ENCODE assay signal across 8 cellular contexts in genomic region chr12:54411398-54412241, GRCh38. TPM values are rescaled to one million over a fixed set of nuclear protein-coding genes. Genes with fewer than 3 reads are reported as not detected.
A peak's percentile ranks its signal among the peaks of the same experiment; 100 is the strongest.
DNase-seq lines count a peak whose midpoint lies in the region; ATAC-seq and TF ChIP-seq lines count a peak whose summit lies in the region.

No MANE protein-coding gene starts in this region.

- peak overlapping the region; percentile 95 for H3K27ac Mint-ChIP-seq in T-helper 1 cell treated with Interleukin-12 subunit alpha and Interleukin-12 subunit beta and Interleukin-4 antibody, amounts not matched to agents 30 μg/mL and 1 μg/mL, for 36 hours

- intact Hi-C loops in lower lobe of right lung (cut with DNase I) (no loop called here), prostate gland (cut with DNase I) (no loop called here)

- TF ChIP-seq CTCF in cardiac fibroblast (IDR thresholded peaks at IDR 0.05; ENCODE audit: low read depth, low read length): no peak
- TF ChIP-seq CTCF in lower lobe of right lung (IDR thresholded peaks at IDR 0.05): no peak
- TF ChIP-seq CTCF in prostate gland (IDR thresholded peaks at IDR 0.05): no peak

- ATAC-seq in lower lobe of right lung (peak; percentile 65 to 79), HG02973 (IDR thresholded peaks at IDR 0.05; ENCODE audit: unreplicated experiment) (no peak)

- H3K4me3 ChIP-seq in cardiac fibroblast (replicated peaks in 1 of 2; ENCODE audit: low read depth in 2 of 2, low read length in 2 of 2) (no peak overlapping the region), lower lobe of right lung (no peak overlapping the region), prostate gland (no peak overlapping the region)

- H3K27me3 ChIP-seq in lower lobe of right lung (ENCODE audit: low read depth) (no peaks in the 10 kb centered on the region), prostate gland (replicated peaks; ENCODE audit: insufficient read depth) (no peaks in the 10 kb centered on the region)

- peaks cover 87% of the 10 kb centered on the region for H3K4me1 ChIP-seq in lower lobe of right lung
- H3K4me1 ChIP-seq in prostate gland (replicated peaks): no peaks in the 10 kb centered on the region

- WGBS in prostate gland: 53% methylated on average over 10 of the region's 10 CpGs

- H3K4me1 Mint-ChIP-seq in T-helper 1 cell treated with Interleukin-12 subunit alpha and Interleukin-12 subunit beta and Interleukin-4 antibody, amounts not matched to agents 30 μg/mL and 1 μg/mL, for 36 hours (ENCODE audit: low read depth): peaks cover 49% of the 10 kb centered on the region

- TF ChIP-seq POLR2A in prostate gland (IDR thresholded peaks at IDR 0.05): no peak

- H3K36me3 ChIP-seq in lower lobe of right lung (peaks cover 48% of the 10 kb centered on the region), prostate gland (peaks cover 2 to 9% of the 10 kb centered on the region in 2 donors)

- no peaks in the 10 kb centered on the region for H3K27me3 Mint-ChIP-seq in T-helper 1 cell treated with Interleukin-12 subunit alpha and Interleukin-12 subunit beta and Interleukin-4 antibody, amounts not matched to agents 30 μg/mL and 1 μg/mL, for 36 hours (ENCODE audit: low read depth)

- DNase-seq in H4 (ENCODE audit: low spot score) (peak; percentile 54), cardiac fibroblast (ENCODE audit: low read depth in 2 of 2) (peak; percentile 88 to 98), lower lobe of right lung (peak; percentile 84), stromal cell of bone marrow (ENCODE audit: low read depth) (peak; percentile 99), prostate gland (ENCODE audit: low spot score) (no peak), ureter (ENCODE audit: low spot score) (no peak)

- H3K27ac ChIP-seq in lower lobe of right lung (peak overlapping the region; percentile 82), prostate gland (no peak overlapping the region)

- H3K9me3 ChIP-seq in lower lobe of right lung: no peaks in the 10 kb centered on the region
- no peaks in the 10 kb centered on the region for H3K9me3 ChIP-seq in prostate gland

- H3K9me3 Mint-ChIP-seq in T-helper 1 cell treated with Interleukin-12 subunit alpha and Interleukin-12 subunit beta and Interleukin-4 antibody, amounts not matched to agents 30 μg/mL and 1 μg/mL, for 36 hours: no peaks in the 10 kb centered on the region

- peaks cover 28% of the 10 kb centered on the region for H3K36me3 Mint-ChIP-seq in T-helper 1 cell treated with Interleukin-12 subunit alpha and Interleukin-12 subunit beta and Interleukin-4 antibody, amounts not matched to agents 30 μg/mL and 1 μg/mL, for 36 hours (ENCODE audit: low read depth)

- peak overlapping the region; percentile 60 for H3K4me3 Mint-ChIP-seq in T-helper 1 cell treated with Interleukin-12 subunit alpha and Interleukin-12 subunit beta and Interleukin-4 antibody, amounts not matched to agents 30 μg/mL and 1 μg/mL, for 36 hours

RNA-seq across cellular contexts. Expression of gene ITGA5, which starts 7.4 kb away (rescaled TPM):
- 86.7 and 89.4 TPM in 2 replicates for total RNA-seq in H4 (2014; rRNA removed; shearing (Covaris generic))
- total RNA-seq in lower lobe of right lung: 97.1 TPM
- 10 to 100 TPM; 44.2 to 99.4 TPM for total RNA-seq in prostate gland
- 117 TPM for total RNA-seq in ureter

RNA-seq across cellular contexts. Expression of gene ZNF385A, which starts 27.1 kb away (rescaled TPM):
- total RNA-seq in H4 (2014; rRNA removed; shearing (Covaris generic)): 2.3 and 5.3 TPM in 2 replicates
- 28.3 TPM for total RNA-seq in lower lobe of right lung
- total RNA-seq in prostate gland: 10 to 100 TPM; 29.4 to 42.4 TPM
- total RNA-seq in ureter: 88.4 TPM

RNA-seq across cellular contexts. Expression of gene GPR84, which starts 47.3 kb away (rescaled TPM):
- not detected in 2 replicates for total RNA-seq in H4 (2014; rRNA removed; shearing (Covaris generic))
- total RNA-seq in lower lobe of right lung (0.65 TPM), prostate gland (under 1 TPM in 1 of 2 donors, not detected in 1; 0.97 TPM), ureter (0.34 TPM)

Comparison
In these comparisons a context has a peak if more than half of its experiments do, and no peak if none do; other contexts are left out.
1. DNase-seq: peak in H4 (single experiment), cardiac fibroblast (2 of 2), lower lobe of right lung (single experiment) and stromal cell of bone marrow (single experiment); none in prostate gland (single experiment) and ureter (single experiment).